Comparison of ENCODE assay signal across 1 cellular context in the genomic region with DNA sequence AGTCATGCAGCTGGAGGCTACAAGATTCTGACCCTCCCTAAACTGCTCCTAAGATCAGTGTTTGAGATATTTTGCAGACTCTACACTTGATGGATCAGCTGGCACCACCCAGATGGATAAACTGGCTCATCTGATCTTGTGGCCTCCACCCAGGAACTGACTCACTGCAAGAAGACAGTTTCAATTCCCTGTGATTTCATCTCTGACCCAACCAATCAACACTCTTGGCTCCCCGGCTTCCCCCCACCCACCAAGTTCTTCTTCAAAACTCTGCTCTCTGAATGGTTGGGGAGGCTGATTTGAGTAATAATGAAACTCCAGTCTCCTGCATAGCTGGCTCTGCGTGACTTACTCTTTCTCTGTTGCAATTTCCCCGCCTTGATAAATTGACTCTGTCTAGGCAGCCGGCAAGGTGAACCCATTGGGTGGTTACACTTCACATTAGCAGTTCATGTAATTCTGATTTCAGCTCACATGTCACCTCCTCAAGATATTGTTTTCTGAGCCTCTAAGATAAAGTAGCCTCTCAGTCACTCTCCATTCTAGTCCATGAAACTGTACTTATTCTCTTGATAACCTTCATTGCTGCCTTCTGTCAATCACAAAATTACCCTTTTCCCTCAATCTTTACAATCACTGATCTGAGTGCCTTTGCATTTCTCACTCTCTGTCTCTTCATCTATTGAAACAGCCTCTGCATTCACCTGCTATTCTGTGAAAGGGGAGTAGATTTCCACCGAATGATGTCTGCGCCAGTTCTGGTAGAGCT.
TF ChIP-seq lines count a peak whose summit lies in the region.

No MANE protein-coding gene starts in this region.

TF ChIP-seq in K562, 482 proteins besides CTCF, POLR2A, EP300 and RAD21 (continued from another document and continues in another):
- TF ChIP-seq, protein P1, sequence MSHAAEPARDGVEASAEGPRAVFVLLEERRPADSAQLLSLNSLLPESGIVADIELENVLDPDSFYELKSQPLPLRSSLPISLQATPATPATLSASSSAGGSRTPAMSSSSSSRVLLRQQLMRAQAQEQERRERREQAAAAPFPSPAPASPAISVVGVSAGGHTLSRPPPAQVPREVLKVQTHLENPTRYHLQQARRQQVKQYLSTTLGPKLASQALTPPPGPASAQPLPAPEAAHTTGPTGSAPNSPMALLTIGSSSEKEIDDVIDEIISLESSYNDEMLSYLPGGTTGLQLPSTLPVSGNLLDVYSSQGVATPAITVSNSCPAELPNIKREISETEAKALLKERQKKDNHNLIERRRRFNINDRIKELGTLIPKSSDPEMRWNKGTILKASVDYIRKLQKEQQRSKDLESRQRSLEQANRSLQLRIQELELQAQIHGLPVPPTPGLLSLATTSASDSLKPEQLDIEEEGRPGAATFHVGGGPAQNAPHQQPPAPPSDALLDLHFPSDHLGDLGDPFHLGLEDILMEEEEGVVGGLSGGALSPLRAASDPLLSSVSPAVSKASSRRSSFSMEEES (CRISPR knock-in tag; IDR thresholded peaks at IDR 0.05), result no peak
- TF ChIP-seq ZNF668 (CRISPR knock-in tag; IDR thresholded peaks at IDR 0.05), result no peak
- no peak for TF ChIP-seq FUS (optimal IDR thresholded peaks at IDR 0.05; ENCODE audit: low read depth, low read length)
- no peak for TF ChIP-seq SRF (CRISPR knock-in tag; IDR thresholded peaks at IDR 0.05)
- TF ChIP-seq ZNF444 (CRISPR knock-in tag; IDR thresholded peaks at IDR 0.05), result no peak
- TF ChIP-seq MEF2A (IDR thresholded peaks at IDR 0.05; ENCODE audit: control insufficient read depth, low read depth, low read length), result no peak
- TF ChIP-seq MBD2 (IDR thresholded peaks at IDR 0.05; ENCODE audit: borderline replicate concordance, low read depth), result peak; percentile 59; the same call in 1 of the 2 replicates
- TF ChIP-seq MAFF (IDR thresholded peaks at IDR 0.05; ENCODE audit: low read length), result no peak
- no peak for TF ChIP-seq EZH2 (IDR thresholded peaks at IDR 0.05; ENCODE audit: borderline replicate concordance, low read depth, low read length)
- no peak for TF ChIP-seq NFATC3 (IDR thresholded peaks at IDR 0.05)
- no peak for TF ChIP-seq ZNF165 (CRISPR knock-in tag; IDR thresholded peaks at IDR 0.05; ENCODE audit: borderline replicate concordance)
- TF ChIP-seq GATAD2B (IDR thresholded peaks at IDR 0.05; ENCODE audit: borderline replicate concordance), result 0 out of 2 replicates have a peak, but pooled peaks have one; percentile 4
- no peak for TF ChIP-seq ZSCAN32 (CRISPR knock-in tag; IDR thresholded peaks at IDR 0.05)
- TF ChIP-seq RBM22 (IDR thresholded peaks at IDR 0.05; ENCODE audit: low read depth, low read length, poor library complexity, severe bottlenecking), result no peak
- TF ChIP-seq, protein P2, sequence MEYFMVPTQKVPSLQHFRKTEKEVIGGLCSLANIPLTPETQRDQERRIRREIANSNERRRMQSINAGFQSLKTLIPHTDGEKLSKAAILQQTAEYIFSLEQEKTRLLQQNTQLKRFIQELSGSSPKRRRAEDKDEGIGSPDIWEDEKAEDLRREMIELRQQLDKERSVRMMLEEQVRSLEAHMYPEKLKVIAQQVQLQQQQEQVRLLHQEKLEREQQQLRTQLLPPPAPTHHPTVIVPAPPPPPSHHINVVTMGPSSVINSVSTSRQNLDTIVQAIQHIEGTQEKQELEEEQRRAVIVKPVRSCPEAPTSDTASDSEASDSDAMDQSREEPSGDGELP (CRISPR knock-in tag; IDR thresholded peaks at IDR 0.05; ENCODE audit: borderline replicate concordance), result peak; percentile 72; the same call in 1 of the 2 replicates
- TF ChIP-seq TEAD2 (tag; IDR thresholded peaks at IDR 0.05), result no peak
- no peak for TF ChIP-seq SRSF7 (optimal IDR thresholded peaks at IDR 0.05; ENCODE audit: low read depth, low read length)
- TF ChIP-seq ZNF764 (CRISPR knock-in tag; IDR thresholded peaks at IDR 0.05; ENCODE audit: low read depth), result no peak
- TF ChIP-seq, protein P3, sequence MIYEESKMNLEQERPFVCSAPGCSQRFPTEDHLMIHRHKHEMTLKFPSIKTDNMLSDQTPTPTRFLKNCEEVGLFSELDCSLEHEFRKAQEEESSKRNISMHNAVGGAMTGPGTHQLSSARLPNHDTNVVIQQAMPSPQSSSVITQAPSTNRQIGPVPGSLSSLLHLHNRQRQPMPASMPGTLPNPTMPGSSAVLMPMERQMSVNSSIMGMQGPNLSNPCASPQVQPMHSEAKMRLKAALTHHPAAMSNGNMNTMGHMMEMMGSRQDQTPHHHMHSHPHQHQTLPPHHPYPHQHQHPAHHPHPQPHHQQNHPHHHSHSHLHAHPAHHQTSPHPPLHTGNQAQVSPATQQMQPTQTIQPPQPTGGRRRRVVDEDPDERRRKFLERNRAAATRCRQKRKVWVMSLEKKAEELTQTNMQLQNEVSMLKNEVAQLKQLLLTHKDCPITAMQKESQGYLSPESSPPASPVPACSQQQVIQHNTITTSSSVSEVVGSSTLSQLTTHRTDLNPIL (CRISPR knock-in tag; IDR thresholded peaks at IDR 0.05), result no peak
- TF ChIP-seq BMI1 (IDR thresholded peaks at IDR 0.05; ENCODE audit: low read length), result no peak
- no peak for TF ChIP-seq ZNF830 (CRISPR knock-in tag; IDR thresholded peaks at IDR 0.05)
- peak; percentile 31; the same call in 1 of the 2 replicates for TF ChIP-seq NFIC (IDR thresholded peaks at IDR 0.05)
- TF ChIP-seq RFX7 (CRISPR knock-in tag; IDR thresholded peaks at IDR 0.05), result no peak
- TF ChIP-seq, protein P4, sequence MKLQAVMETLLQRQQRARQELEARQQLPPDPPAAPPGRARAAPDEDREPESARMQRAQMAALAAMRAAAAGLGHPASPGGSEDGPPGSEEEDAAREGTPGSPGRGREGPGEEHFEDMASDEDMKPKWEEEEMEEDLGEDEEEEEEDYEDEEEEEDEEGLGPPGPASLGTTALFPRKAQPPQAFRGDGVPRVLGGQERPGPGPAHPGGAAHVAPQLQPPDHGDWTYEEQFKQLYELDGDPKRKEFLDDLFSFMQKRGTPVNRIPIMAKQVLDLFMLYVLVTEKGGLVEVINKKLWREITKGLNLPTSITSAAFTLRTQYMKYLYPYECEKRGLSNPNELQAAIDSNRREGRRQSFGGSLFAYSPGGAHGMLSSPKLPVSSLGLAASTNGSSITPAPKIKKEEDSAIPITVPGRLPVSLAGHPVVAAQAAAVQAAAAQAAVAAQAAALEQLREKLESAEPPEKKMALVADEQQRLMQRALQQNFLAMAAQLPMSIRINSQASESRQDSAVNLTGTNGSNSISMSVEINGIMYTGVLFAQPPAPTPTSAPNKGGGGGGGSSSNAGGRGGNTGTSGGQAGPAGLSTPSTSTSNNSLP (IDR thresholded peaks at IDR 0.05; ENCODE audit: borderline replicate concordance, low read depth, low read length), result peak; percentile 37; the same call in 1 of the 2 replicates
- TF ChIP-seq ZNF133 (CRISPR knock-in tag; IDR thresholded peaks at IDR 0.05), result no peak
- no peak; the same call in 1 of the 2 replicates for TF ChIP-seq TAL1 (IDR thresholded peaks at IDR 0.05)
- no peak for TF ChIP-seq MIER1 (IDR thresholded peaks at IDR 0.05; ENCODE audit: low read depth)
- TF ChIP-seq, protein P5, sequence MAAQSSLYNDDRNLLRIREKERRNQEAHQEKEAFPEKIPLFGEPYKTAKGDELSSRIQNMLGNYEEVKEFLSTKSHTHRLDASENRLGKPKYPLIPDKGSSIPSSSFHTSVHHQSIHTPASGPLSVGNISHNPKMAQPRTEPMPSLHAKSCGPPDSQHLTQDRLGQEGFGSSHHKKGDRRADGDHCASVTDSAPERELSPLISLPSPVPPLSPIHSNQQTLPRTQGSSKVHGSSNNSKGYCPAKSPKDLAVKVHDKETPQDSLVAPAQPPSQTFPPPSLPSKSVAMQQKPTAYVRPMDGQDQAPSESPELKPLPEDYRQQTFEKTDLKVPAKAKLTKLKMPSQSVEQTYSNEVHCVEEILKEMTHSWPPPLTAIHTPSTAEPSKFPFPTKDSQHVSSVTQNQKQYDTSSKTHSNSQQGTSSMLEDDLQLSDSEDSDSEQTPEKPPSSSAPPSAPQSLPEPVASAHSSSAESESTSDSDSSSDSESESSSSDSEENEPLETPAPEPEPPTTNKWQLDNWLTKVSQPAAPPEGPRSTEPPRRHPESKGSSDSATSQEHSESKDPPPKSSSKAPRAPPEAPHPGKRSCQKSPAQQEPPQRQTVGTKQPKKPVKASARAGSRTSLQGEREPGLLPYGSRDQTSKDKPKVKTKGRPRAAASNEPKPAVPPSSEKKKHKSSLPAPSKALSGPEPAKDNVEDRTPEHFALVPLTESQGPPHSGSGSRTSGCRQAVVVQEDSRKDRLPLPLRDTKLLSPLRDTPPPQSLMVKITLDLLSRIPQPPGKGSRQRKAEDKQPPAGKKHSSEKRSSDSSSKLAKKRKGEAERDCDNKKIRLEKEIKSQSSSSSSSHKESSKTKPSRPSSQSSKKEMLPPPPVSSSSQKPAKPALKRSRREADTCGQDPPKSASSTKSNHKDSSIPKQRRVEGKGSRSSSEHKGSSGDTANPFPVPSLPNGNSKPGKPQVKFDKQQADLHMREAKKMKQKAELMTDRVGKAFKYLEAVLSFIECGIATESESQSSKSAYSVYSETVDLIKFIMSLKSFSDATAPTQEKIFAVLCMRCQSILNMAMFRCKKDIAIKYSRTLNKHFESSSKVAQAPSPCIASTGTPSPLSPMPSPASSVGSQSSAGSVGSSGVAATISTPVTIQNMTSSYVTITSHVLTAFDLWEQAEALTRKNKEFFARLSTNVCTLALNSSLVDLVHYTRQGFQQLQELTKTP (IDR thresholded peaks at IDR 0.05; ENCODE audit: low read depth in 1 of 2, partially characterized antibody in 2 of 2), result peak in 1 of 2 experiments; percentile 67
- TF ChIP-seq NR2F6 (CRISPR knock-in tag; IDR thresholded peaks at IDR 0.05), result no peak
- no peak for TF ChIP-seq MCM3 (IDR thresholded peaks at IDR 0.05)
- no peak for TF ChIP-seq STAG1 (CRISPR knock-in tag; IDR thresholded peaks at IDR 0.05; ENCODE audit: borderline replicate concordance)
- TF ChIP-seq ZNF12 (CRISPR knock-in tag; IDR thresholded peaks at IDR 0.05), result no peak
- peak; percentile 87 for TF ChIP-seq FOXM1 (IDR thresholded peaks at IDR 0.05; ENCODE audit: low read depth)
- TF ChIP-seq FOXM1 (CRISPR knock-in tag; IDR thresholded peaks at IDR 0.05; ENCODE audit: low read depth), result no peak
- TF ChIP-seq CAMTA2 (CRISPR knock-in tag; conservative IDR thresholded peaks at IDR 0.05), result no peak
- no peak for TF ChIP-seq HMGN3 (IDR thresholded peaks at IDR 0.05; ENCODE audit: borderline replicate concordance, extremely low read depth, insufficient read length, low read depth, low read length)
- no peak for TF ChIP-seq BCL6 (CRISPR knock-in tag; IDR thresholded peaks at IDR 0.05)
- TF ChIP-seq ZNF436 (CRISPR knock-in tag; IDR thresholded peaks at IDR 0.05), result no peak
- no peak for TF ChIP-seq HNRNPL (IDR thresholded peaks at IDR 0.05; ENCODE audit: low read depth, low read length)
- no peak for TF ChIP-seq TCF7L2 (IDR thresholded peaks at IDR 0.05; ENCODE audit: low read depth, low read length)
- TF ChIP-seq ZNF175 (CRISPR knock-in tag; IDR thresholded peaks at IDR 0.05; ENCODE audit: low read depth), result no peak; the same call in 1 of the 2 replicates
- TF ChIP-seq EHMT2 (IDR thresholded peaks at IDR 0.05), result no peak
- peak in 1 of 2 experiments; percentile 48; a peak in 1 of 4 replicates for TF ChIP-seq TBL1XR1 (IDR thresholded peaks at IDR 0.05; ENCODE audit: low read length in 2 of 2)
- TF ChIP-seq, protein P6, sequence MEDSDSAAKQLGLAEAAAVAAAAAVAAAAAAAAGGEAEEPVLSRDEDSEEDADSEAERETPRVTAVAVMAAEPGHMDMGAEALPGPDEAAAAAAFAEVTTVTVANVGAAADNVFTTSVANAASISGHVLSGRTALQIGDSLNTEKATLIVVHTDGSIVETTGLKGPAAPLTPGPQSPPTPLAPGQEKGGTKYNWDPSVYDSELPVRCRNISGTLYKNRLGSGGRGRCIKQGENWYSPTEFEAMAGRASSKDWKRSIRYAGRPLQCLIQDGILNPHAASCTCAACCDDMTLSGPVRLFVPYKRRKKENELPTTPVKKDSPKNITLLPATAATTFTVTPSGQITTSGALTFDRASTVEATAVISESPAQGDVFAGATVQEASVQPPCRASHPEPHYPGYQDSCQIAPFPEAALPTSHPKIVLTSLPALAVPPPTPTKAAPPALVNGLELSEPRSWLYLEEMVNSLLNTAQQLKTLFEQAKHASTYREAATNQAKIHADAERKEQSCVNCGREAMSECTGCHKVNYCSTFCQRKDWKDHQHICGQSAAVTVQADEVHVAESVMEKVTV (CRISPR knock-in tag; IDR thresholded peaks at IDR 0.05), result no peak
- no peak for TF ChIP-seq XRCC5 (IDR thresholded peaks at IDR 0.05; ENCODE audit: low read depth, low read length)
- no peak for TF ChIP-seq ZNF3 (CRISPR knock-in tag; IDR thresholded peaks at IDR 0.05)
- no peak for TF ChIP-seq EGR1 (conservative IDR thresholded peaks at IDR 0.05)
- no peak for TF ChIP-seq POLR2G (IDR thresholded peaks at IDR 0.05; ENCODE audit: low read depth, low read length)
- TF ChIP-seq ELF1 (tag; IDR thresholded peaks at IDR 0.05), result no peak
- no peak for TF ChIP-seq PHB2 (IDR thresholded peaks at IDR 0.05; ENCODE audit: low read depth)
- no peak for TF ChIP-seq U2AF2 (optimal IDR thresholded peaks at IDR 0.05; ENCODE audit: low read depth, low read length)
- TF ChIP-seq ZNF76 (CRISPR knock-in tag; IDR thresholded peaks at IDR 0.05; ENCODE audit: borderline replicate concordance), result no peak
- TF ChIP-seq, protein P7, sequence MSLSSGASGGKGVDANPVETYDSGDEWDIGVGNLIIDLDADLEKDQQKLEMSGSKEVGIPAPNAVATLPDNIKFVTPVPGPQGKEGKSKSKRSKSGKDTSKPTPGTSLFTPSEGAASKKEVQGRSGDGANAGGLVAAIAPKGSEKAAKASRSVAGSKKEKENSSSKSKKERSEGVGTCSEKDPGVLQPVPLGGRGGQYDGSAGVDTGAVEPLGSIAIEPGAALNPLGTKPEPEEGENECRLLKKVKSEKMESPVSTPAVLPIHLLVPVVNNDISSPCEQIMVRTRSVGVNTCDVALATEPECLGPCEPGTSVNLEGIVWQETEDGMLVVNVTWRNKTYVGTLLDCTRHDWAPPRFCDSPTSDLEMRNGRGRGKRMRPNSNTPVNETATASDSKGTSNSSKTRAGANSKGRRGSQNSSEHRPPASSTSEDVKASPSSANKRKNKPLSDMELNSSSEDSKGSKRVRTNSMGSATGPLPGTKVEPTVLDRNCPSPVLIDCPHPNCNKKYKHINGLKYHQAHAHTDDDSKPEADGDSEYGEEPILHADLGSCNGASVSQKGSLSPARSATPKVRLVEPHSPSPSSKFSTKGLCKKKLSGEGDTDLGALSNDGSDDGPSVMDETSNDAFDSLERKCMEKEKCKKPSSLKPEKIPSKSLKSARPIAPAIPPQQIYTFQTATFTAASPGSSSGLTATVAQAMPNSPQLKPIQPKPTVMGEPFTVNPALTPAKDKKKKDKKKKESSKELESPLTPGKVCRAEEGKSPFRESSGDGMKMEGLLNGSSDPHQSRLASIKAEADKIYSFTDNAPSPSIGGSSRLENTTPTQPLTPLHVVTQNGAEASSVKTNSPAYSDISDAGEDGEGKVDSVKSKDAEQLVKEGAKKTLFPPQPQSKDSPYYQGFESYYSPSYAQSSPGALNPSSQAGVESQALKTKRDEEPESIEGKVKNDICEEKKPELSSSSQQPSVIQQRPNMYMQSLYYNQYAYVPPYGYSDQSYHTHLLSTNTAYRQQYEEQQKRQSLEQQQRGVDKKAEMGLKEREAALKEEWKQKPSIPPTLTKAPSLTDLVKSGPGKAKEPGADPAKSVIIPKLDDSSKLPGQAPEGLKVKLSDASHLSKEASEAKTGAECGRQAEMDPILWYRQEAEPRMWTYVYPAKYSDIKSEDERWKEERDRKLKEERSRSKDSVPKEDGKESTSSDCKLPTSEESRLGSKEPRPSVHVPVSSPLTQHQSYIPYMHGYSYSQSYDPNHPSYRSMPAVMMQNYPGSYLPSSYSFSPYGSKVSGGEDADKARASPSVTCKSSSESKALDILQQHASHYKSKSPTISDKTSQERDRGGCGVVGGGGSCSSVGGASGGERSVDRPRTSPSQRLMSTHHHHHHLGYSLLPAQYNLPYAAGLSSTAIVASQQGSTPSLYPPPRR (CRISPR knock-in tag; IDR thresholded peaks at IDR 0.05; ENCODE audit: borderline replicate concordance), result no peak
